11 cellular contexts compared by ENCODE assay signal in the genomic region with DNA sequence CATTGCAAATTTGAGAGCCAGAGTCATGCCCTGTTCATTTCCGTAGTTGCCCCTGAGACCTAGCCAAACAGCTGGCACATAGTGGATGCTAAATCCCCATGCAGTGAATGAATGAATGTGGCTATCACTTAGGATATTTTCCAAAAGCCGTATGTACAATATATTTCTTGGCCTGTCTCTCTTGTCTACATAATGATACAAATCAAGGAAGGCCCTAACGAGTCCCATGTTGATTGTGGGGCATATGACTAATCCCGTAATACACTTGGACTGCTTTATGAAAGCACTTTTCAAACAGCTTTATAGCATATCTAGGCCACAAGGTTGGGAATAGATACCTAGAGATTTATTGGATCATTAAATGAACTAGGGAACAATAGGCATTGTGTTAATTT.
DNase-seq lines count a peak whose midpoint lies in the region; ATAC-seq and TF ChIP-seq lines count a peak whose summit lies in the region.
"Had no signal": no experiment of that assay in that cellular context is flagged by ENCODE, and none has a peak within 500 bp of the region (broad histone marks: within the 10 kb centered on the region; RNA-seq: fewer than 3 reads in every experiment).

No MANE protein-coding gene starts in this region.

- peak overlapping the region; percentile 98 for H3K27ac Mint-ChIP-seq in Calu3 (ENCODE audit: unreplicated experiment)

- no peaks in the 10 kb centered on the region for H3K9me3 ChIP-seq in SJSA1 (replicated peaks)
- H3K9me3 ChIP-seq in upper lobe of left lung = no peaks in the 10 kb centered on the region
- H3K9me3 ChIP-seq: uterus had no signal

- CTCF ChIA-PET in Calu3 (lab: Charles Lee) = interaction anchor here (0.6 to 1.9 kb wide), 18 partner anchors 11 to 1149 kb away, joined by 3 to 16 read pairs (median 4); a partner anchor contains a TSS

- WGBS in upper lobe of left lung, 2 donors = 84 to 89% methylated on average over 4 of the region's 4 CpGs

- H3K36me3 ChIP-seq in SJSA1 (no peaks in the 10 kb centered on the region), upper lobe of left lung (no peaks in the 10 kb centered on the region)
- H3K36me3 ChIP-seq: uterus had no signal

- TSS peak; percentile 35 for BruUV-seq in Calu3 (replicated peaks; lab: Mats Ljungman, UMichigan)

- peaks cover 42% of the 10 kb centered on the region for H3K36me3 Mint-ChIP-seq in Calu3 (ENCODE audit: insufficient read depth, unreplicated experiment)

- peak overlapping the region; percentile 24 for H3K4me3 Mint-ChIP-seq in Calu3 (ENCODE audit: low read depth, unreplicated experiment)

- H3K4me1 ChIP-seq in SJSA1 (replicated peaks) = peaks cover 25% of the 10 kb centered on the region
- peaks cover 0 to 6% (median 5%) of the 10 kb centered on the region in 4 donors for H3K4me1 ChIP-seq in upper lobe of left lung
- H3K4me1 ChIP-seq: uterus had no signal

- DNase-seq in Calu3 = no peak
- DNase-seq in SJSA1 (ENCODE audit: low read depth in 1 of 2, low spot score in 2 of 2) = no peak
- peak; percentile 59 for DNase-seq in fibroblast of peridontal ligament (ENCODE audit: extremely low read depth)
- DNase-seq in renal cortical epithelial cell (ENCODE audit: low read depth) = peak; percentile 50
- no peak for DNase-seq in NCI-H82 treated with DMSO at 0.1 percent for 48 hours (lab: John Stamatoyannopoulos, UW; ENCODE audit: unreplicated experiment)
- DNase-seq in upper lobe of left lung = no peak
- no peak for DNase-seq in germinal center (ENCODE audit: low spot score)
- DNase-seq in SK-N-DZ (ENCODE audit: low spot score) = no peak
- DNase-seq: activated CD4-positive, CD25-positive, alpha-beta regulatory T cell; activated T-cell treated with anti-CD3 and anti-CD28 coated beads, Interleukin-2, amount 50 U/mL, for 1 hour; uterus had no signal

- no peaks in the 10 kb centered on the region for H3K27me3 Mint-ChIP-seq in Calu3 (ENCODE audit: unreplicated experiment)

- TF ChIP-seq CTCF in Calu3 (IDR thresholded peaks at IDR 0.05; ENCODE audit: unreplicated experiment) = no peak
- no peak for TF ChIP-seq CTCF in upper lobe of left lung (IDR thresholded peaks at IDR 0.05)

- H3K27me3 ChIP-seq in SJSA1 (replicated peaks) (no peaks in the 10 kb centered on the region), upper lobe of left lung (no peaks in the 10 kb centered on the region)
- H3K27me3 ChIP-seq: uterus had no signal

- no peak for TF ChIP-seq POLR2A in upper lobe of left lung (IDR thresholded peaks at IDR 0.05)

- intact Hi-C loops in Calu3 (cut with micrococcal nuclease; ENCODE audit: unreplicated experiment) = loop anchor here (2.0 kb wide), 4 partner anchors 46 to 488 kb away; no protein-coding TSS in a partner anchor

- 0 out of 2 replicates have a peak overlapping the region, but pooled peaks have one; percentile 2 for H3K27ac ChIP-seq in SJSA1
- no peak overlapping the region for H3K27ac ChIP-seq in upper lobe of left lung
- H3K27ac ChIP-seq: uterus had no signal

- no peaks in the 10 kb centered on the region for H3K9me3 Mint-ChIP-seq in Calu3 (ENCODE audit: low read depth, unreplicated experiment)

- no peak for ATAC-seq in upper lobe of left lung (ENCODE audit: low FRiP score in 2 of 2)

- TF ChIP-seq EP300 in upper lobe of left lung (IDR thresholded peaks at IDR 0.05) = no peak

- H3K4me3 ChIP-seq in SJSA1 (no peak overlapping the region), upper lobe of left lung (no peak overlapping the region)
- H3K4me3 ChIP-seq: uterus had no signal

- peaks cover 60% of the 10 kb centered on the region for H3K4me1 Mint-ChIP-seq in Calu3 (ENCODE audit: low read depth, unreplicated experiment)

Comparison
In these comparisons a context has a peak if more than half of its experiments do, and no peak if none do; other contexts are left out.
1. DNase-seq: peak in fibroblast of peridontal ligament (single experiment) and renal cortical epithelial cell (single experiment); none in Calu3 (single experiment), SJSA1 (0 of 2), NCI-H82 treated with DMSO at 0.1 percent for 48 hours (single experiment), upper lobe of left lung (0 of 2), germinal center (single experiment) and SK-N-DZ (single experiment).